ENCODE assay signal across 8 cellular contexts in genomic region chr13:109787135-109787954, GRCh38.
DNase-seq lines count a peak whose midpoint lies in the region; ATAC-seq and TF ChIP-seq lines count a peak whose summit lies in the region.

No MANE protein-coding gene starts in this region.

- TF ChIP-seq CTCF in cardiac fibroblast (IDR thresholded peaks at IDR 0.05; ENCODE audit: low read depth, low read length): no peak

- in situ Hi-C loops in KBM-7 (cut with MboI; ENCODE audit: low pct_unique_long_range_greater_than_20kb, low sequenced_read_pairs): no loop called here

- peak overlapping the region; percentile 77 to 96 (median 91) for H3K4me2 ChIP-seq in BLaER1 treated with 17β-estradiol and CSF1 and Interleukin-3, amounts not matched to agents 10 nM and 100 nM

- no peak overlapping the region for H3K27ac Mint-ChIP-seq in stimulated activated effector memory CD8-positive, alpha-beta T cell treated with anti-CD3 and anti-CD28 coated beads, Interleukin-12 subunit alpha, Interleukin-12 subunit beta, amount 100 ng/mL, for 72 hours

- H3K9me3 ChIP-seq in BLaER1 treated with 17β-estradiol and CSF1 and Interleukin-3, amounts not matched to agents 10 nM and 100 nM (replicated peaks in 1 of 11): peaks cover 0 to 20% (median 18%) of the 10 kb centered on the region in 11 experiments; a peak in 16 of 22 replicates
- no peaks in the 10 kb centered on the region for H3K9me3 ChIP-seq in SK-N-MC (ENCODE audit: low read depth, low read length)

- H3K4me3 Mint-ChIP-seq in stimulated activated effector memory CD8-positive, alpha-beta T cell treated with anti-CD3 and anti-CD28 coated beads, Interleukin-12 subunit alpha, Interleukin-12 subunit beta, amount 100 ng/mL, for 72 hours: peak overlapping the region; percentile 68

- H3K9ac ChIP-seq in BLaER1 treated with 17β-estradiol and CSF1 and Interleukin-3, amounts not matched to agents 10 nM and 100 nM: peak overlapping the region; percentile 92 to 99 (median 96)
- peak overlapping the region; percentile 90 for H3K9ac ChIP-seq in SK-N-MC (ENCODE audit: insufficient read length)

- H3K4me1 ChIP-seq in BLaER1 treated with 17β-estradiol and CSF1 and Interleukin-3, amounts not matched to agents 10 nM and 100 nM: peaks cover 28 to 60% (median 41%) of the 10 kb centered on the region in 10 experiments

- H3K36me3 ChIP-seq in BLaER1 treated with 17β-estradiol and CSF1 and Interleukin-3, amounts not matched to agents 10 nM and 100 nM: peaks cover 20 to 22% (median 22%) of the 10 kb centered on the region in 11 experiments
- peaks cover 27% of the 10 kb centered on the region for H3K36me3 ChIP-seq in SK-N-MC (ENCODE audit: insufficient read depth, low read length)

- H4K20me1 ChIP-seq in BLaER1 treated with 17β-estradiol and CSF1 and Interleukin-3, amounts not matched to agents 10 nM and 100 nM: peaks cover 31 to 40% (median 34%) of the 10 kb centered on the region in 11 experiments; a peak in 21 of 22 replicates

- H3K9me3 Mint-ChIP-seq in stimulated activated effector memory CD8-positive, alpha-beta T cell treated with anti-CD3 and anti-CD28 coated beads, Interleukin-12 subunit alpha, Interleukin-12 subunit beta, amount 100 ng/mL, for 72 hours: no peaks in the 10 kb centered on the region

- peak overlapping the region; percentile 71 to 92 (median 88) for H3K4me3 ChIP-seq in BLaER1 treated with 17β-estradiol and CSF1 and Interleukin-3, amounts not matched to agents 10 nM and 100 nM
- H3K4me3 ChIP-seq in SK-N-MC: peak overlapping the region; percentile 94
- peak overlapping the region; percentile 68 for H3K4me3 ChIP-seq in cardiac fibroblast (replicated peaks in 1 of 2; ENCODE audit: low read depth in 2 of 2, low read length in 2 of 2)

- DNase-seq in KBM-7 (peak; percentile 62), SK-N-MC (ENCODE audit: low read depth, low spot score) (no peak), cardiac fibroblast (ENCODE audit: low read depth in 2 of 2) (peak; percentile 48 to 52), islet precursor cell (peak; percentile 74), HuH-7 (ENCODE audit: low spot score) (no peak)
- DNase-seq in stimulated activated effector memory CD8-positive, alpha-beta T cell treated with anti-CD3 and anti-CD28 coated beads, Interleukin-12 subunit alpha, Interleukin-12 subunit beta, amount 100 ng/mL, for 72 hours (ENCODE audit: low spot score in 2 of 2): peak in 1 of 2 donors; percentile 52

- peak overlapping the region; percentile 86 to 99 (median 96) for H3K27ac ChIP-seq in BLaER1 treated with 17β-estradiol and CSF1 and Interleukin-3, amounts not matched to agents 10 nM and 100 nM
- H3K27ac ChIP-seq in SK-N-MC: peak overlapping the region; percentile 86

- peaks cover 6% of the 10 kb centered on the region for H3K36me3 Mint-ChIP-seq in stimulated activated effector memory CD8-positive, alpha-beta T cell treated with anti-CD3 and anti-CD28 coated beads, Interleukin-12 subunit alpha, Interleukin-12 subunit beta, amount 100 ng/mL, for 72 hours

- H3K27me3 ChIP-seq in BLaER1 treated with 17β-estradiol and CSF1 and Interleukin-3, amounts not matched to agents 10 nM and 100 nM: no peaks in the 10 kb centered on the region

- ATAC-seq in GM19452 (IDR thresholded peaks at IDR 0.05; ENCODE audit: unreplicated experiment): peak; percentile 11
- no peak for ATAC-seq in stimulated activated effector memory CD8-positive, alpha-beta T cell treated with anti-CD3 and anti-CD28 coated beads, Interleukin-12 subunit alpha, Interleukin-12 subunit beta, amount 100 ng/mL, for 72 hours

- H3K4me1 Mint-ChIP-seq in stimulated activated effector memory CD8-positive, alpha-beta T cell treated with anti-CD3 and anti-CD28 coated beads, Interleukin-12 subunit alpha, Interleukin-12 subunit beta, amount 100 ng/mL, for 72 hours: peaks cover 17% of the 10 kb centered on the region

Comparison
In these comparisons a context has a peak if more than half of its experiments do, and no peak if none do; other contexts are left out.
1. DNase-seq: peak in KBM-7 (single experiment), cardiac fibroblast (2 of 2) and islet precursor cell (single experiment); none in SK-N-MC (single experiment) and HuH-7 (single experiment).
2. Peak in every context shown above with its lines, with median percentiles within 50 percentile points of each other: H3K4me3 ChIP-seq.